1 cellular context compared by ENCODE assay signal in the genomic region with DNA sequence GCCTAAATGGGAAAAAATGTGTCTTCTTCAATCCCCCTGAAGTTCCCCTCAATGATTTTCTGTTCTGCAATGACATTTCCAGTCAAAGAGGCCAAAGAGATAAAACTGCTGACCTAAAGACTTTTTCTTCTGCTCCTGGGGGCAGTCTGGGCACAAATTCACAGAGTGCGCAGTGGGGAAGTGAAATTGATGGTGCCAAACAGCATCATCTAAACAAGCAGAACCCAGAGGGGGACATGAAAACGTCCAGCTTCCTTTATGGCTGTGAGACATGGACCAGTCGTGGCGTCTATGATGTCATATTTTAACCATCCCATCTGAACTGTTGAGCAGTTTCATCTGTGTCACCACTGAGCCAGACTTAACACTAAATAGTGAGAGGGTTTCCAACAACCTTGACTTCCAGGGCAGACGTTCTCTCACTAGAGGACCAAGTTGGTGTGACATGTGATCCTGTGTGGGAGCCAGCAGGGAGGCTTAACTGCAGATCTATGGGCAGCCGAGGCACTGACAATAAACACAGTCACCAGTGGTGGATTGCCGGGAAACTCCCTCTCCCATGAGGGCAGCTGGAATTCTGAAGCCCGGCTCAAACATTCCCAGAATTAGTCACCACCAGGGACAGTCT.
TF ChIP-seq lines count a peak whose summit lies in the region.

No MANE protein-coding gene starts in this region.

TF ChIP-seq in GM23338, 12 proteins besides CTCF, POLR2A, EP300 and RAD21 (continued from another document):
- TF ChIP-seq ZNF462 (CRISPR knock-in tag; IDR thresholded peaks at IDR 0.05) (no peak), JUNB (IDR thresholded peaks at IDR 0.05; ENCODE audit: unreplicated experiment) (no peak), STAT1 (IDR thresholded peaks at IDR 0.05; ENCODE audit: unreplicated experiment) (no peak), ZNF114 (CRISPR knock-in tag; IDR thresholded peaks at IDR 0.05) (no peak), ZNF331 (CRISPR knock-in tag; IDR thresholded peaks at IDR 0.05; ENCODE audit: low read depth) (no peak)
